In the genomic region with DNA sequence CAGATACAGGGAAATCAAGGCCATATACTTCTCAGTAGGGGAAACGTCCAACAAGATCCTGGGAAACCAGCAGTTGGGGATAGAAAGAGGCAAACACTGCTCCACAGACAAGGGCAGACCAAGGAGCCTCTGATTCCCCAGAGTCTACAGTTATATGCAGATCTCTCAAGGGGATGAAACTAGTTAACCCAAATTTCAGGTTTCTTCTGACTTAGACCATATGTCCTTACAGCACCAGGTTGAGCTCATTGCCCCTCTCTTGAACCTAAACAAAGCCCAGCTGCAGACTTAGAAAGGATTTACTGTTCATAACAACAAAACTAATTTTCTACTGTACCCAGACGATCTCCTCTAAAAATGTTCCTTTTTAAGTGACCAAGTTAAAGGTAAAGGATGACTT, we compare ENCODE assay signal across 16 cellular contexts. TPM values are rescaled to one million over a fixed set of nuclear protein-coding genes. Genes with fewer than 3 reads are reported as not detected.
DNase-seq lines count a peak whose midpoint lies in the region; ATAC-seq and TF ChIP-seq lines count a peak whose summit lies in the region.
"Had no signal": no experiment of that assay in that cellular context is flagged by ENCODE, and none has a peak within 500 bp of the region (broad histone marks: within the 10 kb centered on the region; RNA-seq: fewer than 3 reads in every experiment).

No MANE protein-coding gene starts in this region.

- no peaks in the 10 kb centered on the region for H3K36me3 ChIP-seq in KOPT-K1 (ENCODE audit: insufficient read depth, low read length)
- H3K36me3 ChIP-seq in CD8-positive, alpha-beta memory T cell (ENCODE audit: insufficient read depth, low read length) = no peaks in the 10 kb centered on the region

- H3K4me1 Mint-ChIP-seq in effector memory CD8-positive, alpha-beta T cell (ENCODE audit: low read depth in 2 of 2) = peaks cover 15 to 19% of the 10 kb centered on the region in 2 donors
- H3K4me1 Mint-ChIP-seq in CD8-positive, alpha-beta memory T cell = peaks cover 24 to 43% (median 30%) of the 10 kb centered on the region in 3 donors

- no peaks in the 10 kb centered on the region for H3K27me3 ChIP-seq in AG04450 (ENCODE audit: control insufficient read depth, insufficient read depth, low read length)
- H3K27me3 ChIP-seq in CD8-positive, alpha-beta memory T cell (ENCODE audit: insufficient read depth, low read length, poor library complexity, severe bottlenecking) = no peaks in the 10 kb centered on the region

- H3K36me3 Mint-ChIP-seq in effector memory CD8-positive, alpha-beta T cell (ENCODE audit: insufficient read depth) = no peaks in the 10 kb centered on the region
- H3K36me3 Mint-ChIP-seq in CD8-positive, alpha-beta memory T cell = peaks cover 0 to 3% (median 0%) of the 10 kb centered on the region in 3 donors
- H3K36me3 Mint-ChIP-seq: stimulated activated effector memory CD8-positive, alpha-beta T cell treated with anti-CD3 and anti-CD28 coated beads, Interleukin-12 subunit alpha, Interleukin-12 subunit beta, amount 100 ng/mL, for 72 hours had no signal

- peak overlapping the region; percentile 3 to 50 for H3K27ac Mint-ChIP-seq in effector memory CD8-positive, alpha-beta T cell
- H3K27ac Mint-ChIP-seq in CD8-positive, alpha-beta memory T cell = peak overlapping the region in 1 of 8 donors; percentile 3
- H3K27ac Mint-ChIP-seq: stimulated activated effector memory CD8-positive, alpha-beta T cell treated with anti-CD3 and anti-CD28 coated beads, Interleukin-12 subunit alpha, Interleukin-12 subunit beta, amount 100 ng/mL, for 72 hours had no signal

- no peak for TF ChIP-seq CTCF in AG04450 (IDR thresholded peaks at IDR 0.05; ENCODE audit: low read depth, low read length)

- H3K27me3 Mint-ChIP-seq in effector memory CD8-positive, alpha-beta T cell = no peaks in the 10 kb centered on the region
- no peaks in the 10 kb centered on the region for H3K27me3 Mint-ChIP-seq in CD8-positive, alpha-beta memory T cell

- no peaks in the 10 kb centered on the region for H3K9me3 Mint-ChIP-seq in effector memory CD8-positive, alpha-beta T cell
- no peaks in the 10 kb centered on the region for H3K9me3 Mint-ChIP-seq in CD8-positive, alpha-beta memory T cell
- H3K9me3 Mint-ChIP-seq: stimulated activated effector memory CD8-positive, alpha-beta T cell treated with anti-CD3 and anti-CD28 coated beads, Interleukin-12 subunit alpha, Interleukin-12 subunit beta, amount 100 ng/mL, for 72 hours had no signal

- intact Hi-C loops in Right ventricle myocardium inferior (cut with DNase I) = no loop called here

- peak; percentile 32 for DNase-seq in AG04450 (ENCODE audit: low read depth, low spot score)
- DNase-seq in effector memory CD8-positive, alpha-beta T cell = no peak
- no peak for DNase-seq in Right ventricle myocardium inferior (ENCODE audit: missing footprints)
- DNase-seq in CD8-positive, alpha-beta memory T cell = no peak
- DNase-seq in activated CD8-positive, alpha-beta memory T cell treated with anti-CD3 and anti-CD28 coated beads, Interleukin-2, amount 50 U/mL, for 4 hours = no peak
- DNase-seq: activated CD4-positive, alpha-beta T cell treated with anti-CD3 and anti-CD28 coated beads for 4 hours; activated naive CD4-positive, alpha-beta T cell treated with Interleukin-2 at 50 U/mL for 16 hours; AML-193; mesendoderm; NCI-H1436; stimulated activated CD4-positive, alpha-beta T cell treated with anti-CD3 and anti-CD28 coated beads, Interleukin-2, amount 100 ng/mL, for 24 hours had no signal

- POLR2A ChIA-PET in AG04450 (lab: Yijun Ruan, JAX) = no interaction called here
- POLR2A ChIA-PET in CD8-positive, alpha-beta memory T cell (lab: Charles Lee) = interaction anchor here (0.6 kb wide), 1 partner anchor 1582 kb away, joined by 5 read pairs; no protein-coding TSS in a partner anchor

- no peak overlapping the region for H3K4me3 ChIP-seq in AG04450 (ENCODE audit: low read depth, low read length)
- no peak overlapping the region for H3K4me3 ChIP-seq in CD8-positive, alpha-beta memory T cell (ENCODE audit: low read length)

- TF ChIP-seq POLR2A in GM18505 (IDR thresholded peaks at IDR 0.05; ENCODE audit: borderline replicate concordance, extremely low read depth, insufficient read depth, insufficient read length) = no peak

- peak overlapping the region in 1 of 2 donors; percentile 44 for H3K4me3 Mint-ChIP-seq in effector memory CD8-positive, alpha-beta T cell
- H3K4me3 Mint-ChIP-seq in CD8-positive, alpha-beta memory T cell = peak overlapping the region in 1 of 7 donors; percentile 11
- H3K4me3 Mint-ChIP-seq: stimulated activated effector memory CD8-positive, alpha-beta T cell treated with anti-CD3 and anti-CD28 coated beads, Interleukin-12 subunit alpha, Interleukin-12 subunit beta, amount 100 ng/mL, for 72 hours had no signal

- CTCF ChIA-PET in AG04450 (lab: Charles Lee) = interaction anchor here (0.5 to 1.6 kb wide), 5 partner anchors 10 to 1330 kb away, joined by 3 to 18 read pairs (median 5); no protein-coding TSS in a partner anchor
- CTCF ChIA-PET in CD8-positive, alpha-beta memory T cell (lab: Charles Lee) = interaction anchor here (1.4 kb wide), 1 partner anchor 15 kb away, joined by 3 read pairs; no protein-coding TSS in a partner anchor

- H3K27ac ChIP-seq in AG04450 (ENCODE audit: low read depth, low read length) = peak overlapping the region; percentile 65
- peak overlapping the region; percentile 19 for H3K27ac ChIP-seq in KOPT-K1 (ENCODE audit: low read depth, low read length, poor library complexity, severe bottlenecking)
- H3K27ac ChIP-seq in CD8-positive, alpha-beta memory T cell (ENCODE audit: low read depth, low read length) = no peak overlapping the region

- no peaks in the 10 kb centered on the region for H3K4me1 ChIP-seq in CD8-positive, alpha-beta memory T cell (ENCODE audit: insufficient read depth, low read length)

- ATAC-seq in GM21360 (IDR thresholded peaks at IDR 0.05; ENCODE audit: unreplicated experiment) (peak; percentile 26), Right ventricle myocardium inferior (no peak), GM18505 (IDR thresholded peaks at IDR 0.05; ENCODE audit: unreplicated experiment) (no peak)
- no peak for ATAC-seq in effector memory CD8-positive, alpha-beta T cell (replicated peaks)
- ATAC-seq: esophagus mucosa; stimulated activated effector memory CD8-positive, alpha-beta T cell treated with anti-CD3 and anti-CD28 coated beads, Interleukin-12 subunit alpha, Interleukin-12 subunit beta, amount 100 ng/mL, for 72 hours had no signal

- H3K9me3 ChIP-seq in AG04450 (ENCODE audit: control insufficient read depth, insufficient read depth, low read length) (no peaks in the 10 kb centered on the region), KOPT-K1 (ENCODE audit: insufficient read depth, low read length, poor library complexity, severe bottlenecking) (no peaks in the 10 kb centered on the region)
- H3K9me3 ChIP-seq in CD8-positive, alpha-beta memory T cell (ENCODE audit: low read length) = no peaks in the 10 kb centered on the region

RNA-seq across cellular contexts. Expression of a gene that starts 24.3 kb away (rescaled TPM):
- polyA plus RNA-seq in AG04450 (2011; rRNA removed) = 37.5 and 39.9 TPM in 2 replicates
- polyA minus RNA-seq in AG04450 (2011; rRNA and poly(A)+ RNA removed) = 37.0 and 40.4 TPM in 2 replicates
- total RNA-seq in Right ventricle myocardium inferior = 8.8 TPM
- 10 to 100 TPM; 12.4 to 14.5 TPM for total RNA-seq in CD8-positive, alpha-beta memory T cell
- polyA plus RNA-seq in CD8-positive, alpha-beta memory T cell = 31.7 TPM
